24 cellular contexts compared by ENCODE assay signal in genomic region chr3:157914882-157915281, GRCh38.
DNase-seq lines count a peak whose midpoint lies in the region; ATAC-seq, FAIRE-seq and TF ChIP-seq lines count a peak whose summit lies in the region.
"Had no signal": no experiment of that assay in that cellular context is flagged by ENCODE, and none has a peak within 500 bp of the region (broad histone marks: within the 10 kb centered on the region; RNA-seq: fewer than 3 reads in every experiment).

No MANE protein-coding gene starts in this region.

- DNase-seq in A549 (ENCODE audit: low read depth in 1 of 2, low spot score in 1 of 2) = no peak
- peak; percentile 20 for DNase-seq in H4 (ENCODE audit: low spot score)
- DNase-seq in RKO (ENCODE audit: low spot score) = peak; percentile 20
- peak; percentile 67 for DNase-seq in fibroblast of gingiva (ENCODE audit: low read depth)
- DNase-seq in left lobe of liver (ENCODE audit: low spot score) = no peak
- no peak for DNase-seq in sciatic nerve (ENCODE audit: low spot score)
- no peak for DNase-seq in GM19238 (ENCODE audit: insufficient read length, low spot score)
- DNase-seq: activated CD4-positive, alpha-beta T cell treated with anti-CD3 and anti-CD28 coated beads for 48 hours; activated naive CD8-positive, alpha-beta T cell treated with anti-CD3 and anti-CD28 coated beads, Interleukin-2, amount 10 ng/mL, durations not matched to agents 7 days and 5 days; CD4-positive, CD25-positive, alpha-beta regulatory T cell; effector CD8-positive, alpha-beta T cell; GOT3; immature natural killer cell; NCI-H187; NCI-H510A; RPMI8226; stimulated activated CD4-positive, alpha-beta T cell treated with anti-CD3 and anti-CD28 coated beads, Interleukin-2, amount 100 ng/mL, for 24 hours; stimulated activated naive CD8-positive, alpha-beta T cell treated with anti-CD3 and anti-CD28 coated beads, Interleukin-15, Interleukin-2, amounts not matched to agents 100 U/mL and 50 U/mL, for 24 hours; thyroid gland had no signal

- TF ChIP-seq EP300 in A549 (IDR thresholded peaks at IDR 0.05) = no peak

- no peak for TF ChIP-seq RAD21 in A549 (conservative IDR thresholded peaks at IDR 0.05 in 1 of 2, IDR thresholded peaks at IDR 0.05 in 1 of 2)

- H3K4me2 ChIP-seq in A549 = no peak overlapping the region

- intact Hi-C loops in sciatic nerve (cut with DNase I) = no loop called here

- ATAC-seq in A549 = no peak
- ATAC-seq in left lobe of liver = no peak
- no peak for ATAC-seq in sciatic nerve
- no peak for ATAC-seq in HG03457 (IDR thresholded peaks at IDR 0.05; ENCODE audit: unreplicated experiment)
- ATAC-seq: esophagus mucosa; stimulated activated naive CD8-positive, alpha-beta T cell treated with anti-CD3 and anti-CD28 coated beads, Interleukin-15, Interleukin-2, amounts not matched to agents 100 U/mL and 50 U/mL, for 24 hours had no signal

- CTCF ChIA-PET in A549 (lab: Yijun Ruan, JAX) = no interaction called here

- TF ChIP-seq POLR2A in A549 (IDR thresholded peaks at IDR 0.05; ENCODE audit: low read length) = no peak

- no peaks in the 10 kb centered on the region for H3K4me1 ChIP-seq in A549
- H3K4me1 ChIP-seq: prostate gland, thyroid gland had no signal

- no peak overlapping the region for H3K4me3 ChIP-seq in A549
- H3K4me3 ChIP-seq: prostate gland, skin epidermis, thyroid gland had no signal

- FAIRE-seq in A549 (lab: Jason Lieb, UNC) = no peak
- FAIRE-seq: TTC549 had no signal

- TF ChIP-seq CTCF in A549 (IDR thresholded peaks at IDR 0.05) = no peak

- no peaks in the 10 kb centered on the region for H3K9me3 ChIP-seq in A549
- H3K9me3 ChIP-seq: prostate gland, thyroid gland had no signal

- POLR2A ChIA-PET in A549 (lab: Yijun Ruan, JAX) = no interaction called here

- H3K27ac ChIP-seq in A549 = no peak overlapping the region
- H3K27ac ChIP-seq: prostate gland, skin epidermis, thyroid gland had no signal

TF ChIP-seq in A549, 52 proteins besides CTCF, POLR2A, EP300 and RAD21:
- TF ChIP-seq USF2 (IDR thresholded peaks at IDR 0.05) (peak; percentile 19; the same call in 1 of the 2 replicates), HOXB13 (CRISPR knock-in tag; IDR thresholded peaks at IDR 0.05; ENCODE audit: low read depth) (no peak)

Comparison
In these comparisons a context has a peak if more than half of its experiments do, and no peak if none do; other contexts are left out.
1. DNase-seq: peak in H4 (single experiment), RKO (single experiment) and fibroblast of gingiva (single experiment); none in A549 (0 of 2), left lobe of liver (single experiment), sciatic nerve (single experiment) and GM19238 (single experiment).